In genomic region chr1:239784896-239785295, GRCh38 we compare ENCODE assay signal across 1 cellular context.
TF ChIP-seq lines count a peak whose summit lies in the region.

No MANE protein-coding gene starts in this region.

TF ChIP-seq in SK-N-SH treated with all-trans-retinoic acid at 6 μM for 48 hours, 23 proteins besides CTCF, POLR2A, EP300 and RAD21 (continued from another document):
- no peak for TF ChIP-seq BACH2 (CRISPR knock-in tag; IDR thresholded peaks at IDR 0.05; ENCODE audit: borderline replicate concordance)
